Comparison of ENCODE assay signal across 12 cellular contexts in the genomic region with DNA sequence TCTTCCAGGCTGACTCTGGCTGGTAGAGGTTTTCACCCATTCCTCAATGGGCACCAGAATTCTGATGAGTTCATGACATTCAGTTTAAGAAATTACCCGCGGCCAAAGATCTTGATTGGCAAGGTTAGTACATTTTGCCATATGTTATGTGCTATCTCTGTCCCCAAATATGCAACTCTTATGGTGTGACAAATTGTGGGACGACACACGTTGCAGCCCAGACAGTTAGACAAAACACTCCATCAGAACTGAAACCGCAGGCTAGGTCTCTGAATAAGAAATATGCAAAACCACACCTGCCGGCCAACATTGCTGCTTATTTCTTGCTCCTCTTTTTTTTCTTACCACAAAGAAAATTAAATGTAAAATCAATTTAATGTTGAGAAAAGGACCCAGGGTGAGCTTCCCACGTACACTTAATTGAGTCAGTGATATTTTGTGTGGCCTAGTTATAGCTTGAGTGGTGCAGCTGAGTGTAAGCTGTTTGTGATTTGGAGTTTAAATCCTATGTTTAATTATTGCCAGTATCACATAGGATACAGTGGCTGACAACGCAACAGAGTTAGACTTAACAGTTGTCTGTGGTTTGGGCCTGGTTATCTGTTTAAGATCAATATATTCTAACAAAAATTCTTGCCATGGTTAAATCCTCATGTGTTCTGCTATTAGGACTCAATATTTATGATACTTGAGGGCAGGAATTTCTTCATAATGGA. TPM values are rescaled to one million over a fixed set of nuclear protein-coding genes. Genes with fewer than 3 reads are reported as not detected.
A peak's percentile ranks its signal among the peaks of the same experiment; 100 is the strongest.
DNase-seq lines count a peak whose midpoint lies in the region; ATAC-seq and TF ChIP-seq lines count a peak whose summit lies in the region.
"Had no signal": no experiment of that assay in that cellular context is flagged by ENCODE, and none has a peak within 500 bp of the region (broad histone marks: within the 10 kb centered on the region; RNA-seq: fewer than 3 reads in every experiment).

No MANE protein-coding gene starts in this region.

- no peak for TF ChIP-seq CTCF in mesothelial cell of epicardium (IDR thresholded peaks at IDR 0.05; ENCODE audit: unreplicated experiment)
- TF ChIP-seq CTCF in GM13976 (IDR thresholded peaks at IDR 0.05; ENCODE audit: borderline replicate concordance, control extremely low read depth, extremely low read depth, insufficient read depth, missing control alignments) = no peak

- H3K4me3 Mint-ChIP-seq in effector memory CD8-positive, alpha-beta T cell = no peak overlapping the region
- no peak overlapping the region for H3K4me3 Mint-ChIP-seq in mesothelial cell of epicardium
- H3K4me3 Mint-ChIP-seq: activated B cell treated with CpG ODN at 0.5 μM for 24 hours; dendritic cell treated with granulocyte-macrophage colony-stimulating factor and Interleukin-4, amounts not matched to agents 40 ng/mL and 50 ng/mL, for 4 days had no signal

- H3K9me3 Mint-ChIP-seq in effector memory CD8-positive, alpha-beta T cell = peaks cover 0 to 2% of the 10 kb centered on the region in 2 donors
- peaks cover 1% of the 10 kb centered on the region for H3K9me3 Mint-ChIP-seq in mesothelial cell of epicardium
- H3K9me3 Mint-ChIP-seq: activated B cell treated with CpG ODN at 0.5 μM for 24 hours; dendritic cell treated with granulocyte-macrophage colony-stimulating factor and Interleukin-4, amounts not matched to agents 40 ng/mL and 50 ng/mL, for 4 days had no signal

- peak; percentile 97 for ATAC-seq in GM18498 (IDR thresholded peaks at IDR 0.05; ENCODE audit: unreplicated experiment)
- ATAC-seq in GM21360 (IDR thresholded peaks at IDR 0.05; ENCODE audit: unreplicated experiment) = peak; percentile 91
- peak; percentile 92 for ATAC-seq in HG03025 (IDR thresholded peaks at IDR 0.05; ENCODE audit: low FRiP score, unreplicated experiment)
- no peak for ATAC-seq in effector memory CD8-positive, alpha-beta T cell (replicated peaks)

- H3K27me3 Mint-ChIP-seq in effector memory CD8-positive, alpha-beta T cell = peaks cover 5 to 8% of the 10 kb centered on the region in 2 donors
- H3K27me3 Mint-ChIP-seq in mesothelial cell of epicardium (ENCODE audit: low read depth) = no peaks in the 10 kb centered on the region

- in situ Hi-C loops in GM13976 (cut with MboI; ENCODE audit: low sequenced_read_pairs, unreplicated experiment) = no loop called here

- DNase-seq in NAMALWA (ENCODE audit: low spot score) = peak; percentile 81
- DNase-seq in NCI-H128 (lab: John Stamatoyannopoulos, UW; ENCODE audit: unreplicated experiment) = no peak
- no peak for DNase-seq in effector memory CD8-positive, alpha-beta T cell
- DNase-seq in mesothelial cell of epicardium (ENCODE audit: low spot score in 2 of 2, unreplicated experiment in 2 of 2) = no peak
- no peak for DNase-seq in GM13976 (ENCODE audit: low spot score)
- DNase-seq: activated B cell treated with CpG ODN at 0.5 μM for 24 hours; activated effector memory CD4-positive, alpha-beta T cell treated with anti-CD3 and anti-CD28 coated beads, Interleukin-2, amount 50 U/mL, for 16 hours; NCI-H1436 treated with DMSO at 0.1 percent for 48 hours had no signal

- H3K36me3 Mint-ChIP-seq in effector memory CD8-positive, alpha-beta T cell (ENCODE audit: insufficient read depth) = no peaks in the 10 kb centered on the region
- peaks cover under 1% of the 10 kb centered on the region for H3K36me3 Mint-ChIP-seq in mesothelial cell of epicardium

- H3K4me1 Mint-ChIP-seq in effector memory CD8-positive, alpha-beta T cell (ENCODE audit: low read depth in 2 of 2) = no peaks in the 10 kb centered on the region
- no peaks in the 10 kb centered on the region for H3K4me1 Mint-ChIP-seq in mesothelial cell of epicardium

- no peak overlapping the region for H3K27ac Mint-ChIP-seq in effector memory CD8-positive, alpha-beta T cell
- H3K27ac Mint-ChIP-seq in mesothelial cell of epicardium = no peak overlapping the region
- H3K27ac Mint-ChIP-seq: activated B cell treated with CpG ODN at 0.5 μM for 24 hours; dendritic cell treated with granulocyte-macrophage colony-stimulating factor and Interleukin-4, amounts not matched to agents 40 ng/mL and 50 ng/mL, for 4 days had no signal

RNA-seq across cellular contexts. Expression of a gene that starts 35.7 kb away (rescaled TPM):
- 73.9 to 80.2 TPM (median 75.3 TPM) in 3 replicates for total RNA-seq in mesothelial cell of epicardium
